23 cellular contexts compared by ENCODE assay signal in genomic region chr21:32834825-32835224, GRCh38.
DNase-seq lines count a peak whose midpoint lies in the region; ATAC-seq and TF ChIP-seq lines count a peak whose summit lies in the region.
"Had no signal": no experiment of that assay in that cellular context is flagged by ENCODE, and none has a peak within 500 bp of the region (broad histone marks: within the 10 kb centered on the region; RNA-seq: fewer than 3 reads in every experiment).

No MANE protein-coding gene starts in this region.

- intact Hi-C loops in mammary epithelial cell (cut with micrococcal nuclease): loop anchor here (5.0 kb wide), 1 partner anchor 362 kb away; no protein-coding TSS in a partner anchor
- intact Hi-C loops in natural killer cell (cut with micrococcal nuclease): loop anchor here (5.0 kb wide), 1 partner anchor 362 kb away; no protein-coding TSS in a partner anchor

- H3K4me3 Mint-ChIP-seq in WTC11: no peak overlapping the region
- no peak overlapping the region for H3K4me3 Mint-ChIP-seq in natural killer cell
- H3K4me3 Mint-ChIP-seq: CD4-positive, alpha-beta T cell; IgD-negative memory B cell had no signal

- H3K4me1 Mint-ChIP-seq in WTC11: peaks cover 10% of the 10 kb centered on the region
- no peaks in the 10 kb centered on the region for H3K4me1 Mint-ChIP-seq in natural killer cell
- H3K4me1 Mint-ChIP-seq: IgD-negative memory B cell had no signal

- H3K4me1 ChIP-seq in mesendoderm (ENCODE audit: control insufficient read depth, low read depth, low read length) (no peaks in the 10 kb centered on the region), mammary epithelial cell (ENCODE audit: insufficient read depth, low read length) (no peaks in the 10 kb centered on the region)

- no peak overlapping the region for H2BK5ac ChIP-seq in mesendoderm (ENCODE audit: low read length)

- H3K4me2 ChIP-seq in mesendoderm (ENCODE audit: low read length): no peak overlapping the region
- no peak overlapping the region for H3K4me2 ChIP-seq in mammary epithelial cell (ENCODE audit: insufficient read depth, low read depth, low read length)

- H3K79me1 ChIP-seq in mesendoderm (ENCODE audit: low read length): no peaks in the 10 kb centered on the region

- no peaks in the 10 kb centered on the region for H3K9me3 ChIP-seq in mammary epithelial cell (replicated peaks; ENCODE audit: insufficient read depth, low read length)
- H3K9me3 ChIP-seq: MG63 had no signal

- H3K4me3 ChIP-seq in mesendoderm (ENCODE audit: low read length) (no peak overlapping the region), mammary epithelial cell (replicated peaks in 1 of 3; ENCODE audit: insufficient read depth in 1 of 3, low read depth in 2 of 3, low read length in 3 of 3) (no peak overlapping the region)
- H3K4me3 ChIP-seq: MG63, SK-N-MC had no signal

- no peak overlapping the region for H4K5ac ChIP-seq in mesendoderm (ENCODE audit: low read length)

- H2AK5ac ChIP-seq in mesendoderm (ENCODE audit: low read length): no peak overlapping the region

- H3K9ac ChIP-seq in mesendoderm (ENCODE audit: low read length) (no peak overlapping the region), mammary epithelial cell (ENCODE audit: insufficient read depth, low read length) (no peak overlapping the region)

- no peak overlapping the region for H3K56ac ChIP-seq in mesendoderm (ENCODE audit: low read length)

- dilution Hi-C loops in mammary epithelial cell (cut with HindIII; ENCODE audit: low sequenced_read_pairs): loop anchor here (10.0 kb wide), 1 partner anchor 360 kb away; no protein-coding TSS in a partner anchor

- no CpG with 5 or more reads among the region's 6 CpGs for WGBS in mesendoderm (ENCODE audit: extremely low coverage, insufficient coverage, low lambda C conversion rate)
- WGBS in mammary epithelial cell (ENCODE audit: low coverage, missing lambda C conversion rate): 84% methylated on average over 6 of the region's 6 CpGs

- H3K27me3 ChIP-seq in mesendoderm (ENCODE audit: insufficient read depth, low read length, poor library complexity) (no peaks in the 10 kb centered on the region), mammary epithelial cell (ENCODE audit: insufficient read depth, low read length) (peaks cover 5% of the 10 kb centered on the region)

- no peaks in the 10 kb centered on the region for H3K79me2 ChIP-seq in mesendoderm (ENCODE audit: control insufficient read depth, insufficient read depth, low read length)
- no peaks in the 10 kb centered on the region for H3K79me2 ChIP-seq in mammary epithelial cell (ENCODE audit: insufficient read depth, low read length)

- H3K27ac ChIP-seq in mesendoderm (ENCODE audit: low read depth, low read length) (no peak overlapping the region), mammary epithelial cell (ENCODE audit: insufficient read depth, low read depth, low read length) (no peak overlapping the region)
- H3K27ac ChIP-seq: SK-N-MC had no signal

- no peaks in the 10 kb centered on the region for H3K36me3 Mint-ChIP-seq in WTC11
- H3K36me3 Mint-ChIP-seq in natural killer cell: no peaks in the 10 kb centered on the region
- H3K36me3 Mint-ChIP-seq: IgD-negative memory B cell had no signal

- no peak overlapping the region for H3K4ac ChIP-seq in mesendoderm (ENCODE audit: low read depth, low read length)

- H4K20me1 ChIP-seq in mammary epithelial cell (ENCODE audit: insufficient read depth, low read length): no peaks in the 10 kb centered on the region

- POLR2A ChIA-PET in WTC11 (lab: Charles Lee): no interaction called here

- TF ChIP-seq CTCF in WTC11 (IDR thresholded peaks at IDR 0.05): no peak
- no peak for TF ChIP-seq CTCF in GM13977 (IDR thresholded peaks at IDR 0.05; ENCODE audit: extremely low read depth, insufficient read depth, missing control alignments)
- TF ChIP-seq CTCF in mammary epithelial cell (conservative IDR thresholded peaks at IDR 0.05 in 1 of 2, IDR thresholded peaks at IDR 0.05 in 1 of 2; ENCODE audit: extremely low read depth in 1 of 2, insufficient read depth in 1 of 2, low read depth in 1 of 2, low read length in 2 of 2): no peak
- TF ChIP-seq CTCF in natural killer cell (IDR thresholded peaks at IDR 0.05): no peak

- DNase-seq in ELF-1 (ENCODE audit: low read depth, low spot score): peak; percentile 22
- peak; percentile 35 for DNase-seq in WTC11 (ENCODE audit: low spot score)
- peak; percentile 52 for DNase-seq in globus pallidus (ENCODE audit: low spot score)
- DNase-seq in mesendoderm: peak; percentile 73
- no peak for DNase-seq in putamen (ENCODE audit: low spot score)
- no peak for DNase-seq in GM13977 (ENCODE audit: low spot score)
- no peak for DNase-seq in mammary epithelial cell
- no peak for DNase-seq in natural killer cell
- DNase-seq: CD4-positive, alpha-beta T cell; DMS153; GF-D8; HCEC 1CT; Kasumi-1; MG63; NCI-H1048; NCI-H1436 treated with DMSO at 0.1 percent for 48 hours; NCI-H2029; NCI-H2171; NCI-H526; NK-92 treated with Interleukin-12 subunit alpha and Interleukin-12 subunit beta, amount 100 ng/mL, for 24 hours; SHP77 had no signal

- no peaks in the 10 kb centered on the region for H3K36me3 ChIP-seq in mesendoderm (ENCODE audit: control insufficient read depth, insufficient read depth, low read length)
- no peaks in the 10 kb centered on the region for H3K36me3 ChIP-seq in mammary epithelial cell (ENCODE audit: insufficient read depth, low read length)
- H3K36me3 ChIP-seq: MG63 had no signal

- no TSS peak for BruUV-seq in mammary epithelial cell (replicated peaks; lab: Mats Ljungman, UMichigan)

- no peak overlapping the region for H2BK120ac ChIP-seq in mesendoderm (ENCODE audit: low read depth, low read length)

- no peaks in the 10 kb centered on the region for H3K27me3 Mint-ChIP-seq in WTC11 (ENCODE audit: low read depth)
- peaks cover 12% of the 10 kb centered on the region in 2 donors for H3K27me3 Mint-ChIP-seq in natural killer cell (ENCODE audit: low read depth in 2 of 2)

- no peak overlapping the region for H2BK15ac ChIP-seq in mesendoderm (replicated peaks; ENCODE audit: low read depth)

- no peaks in the 10 kb centered on the region for H3K9me3 Mint-ChIP-seq in WTC11
- H3K9me3 Mint-ChIP-seq in natural killer cell: no peaks in the 10 kb centered on the region

- no peak overlapping the region for H4K8ac ChIP-seq in mesendoderm (ENCODE audit: low read depth, low read length)

- no peak overlapping the region for H3K18ac ChIP-seq in mesendoderm (ENCODE audit: low read length)

- in situ Hi-C loops in GM13977 (cut with MboI; ENCODE audit: low pct_unique_long_range_greater_than_20kb, low sequenced_read_pairs, unreplicated experiment) (loop anchor here (5.0 to 10.0 kb wide), 3 partner anchors 310 to 610 kb away; no protein-coding TSS in a partner anchor), mammary epithelial cell (cut with MboI; ENCODE audit: low sequenced_read_pairs in 2 of 2) (loop anchor here (10.0 kb wide), 1 partner anchor 360 kb away; no protein-coding TSS in a partner anchor)

- H3K23ac ChIP-seq in mesendoderm (ENCODE audit: low read length): no peak overlapping the region

- H2AFZ ChIP-seq in mammary epithelial cell (ENCODE audit: low read depth, low read length): no peak overlapping the region

- ATAC-seq in WTC11 (peak; percentile 93), natural killer cell (no peak)

- H3K27ac Mint-ChIP-seq in WTC11: no peak overlapping the region
- no peak overlapping the region for H3K27ac Mint-ChIP-seq in natural killer cell
- H3K27ac Mint-ChIP-seq: CD4-positive, alpha-beta T cell; IgD-negative memory B cell had no signal

- CTCF ChIA-PET in WTC11 (lab: Charles Lee): interaction anchor here (1.2 to 1.7 kb wide), 2 partner anchors 9 to 106 kb away, joined by 4 read pairs; no protein-coding TSS in a partner anchor
- CTCF ChIA-PET in mammary epithelial cell (lab: Charles Lee; ENCODE audit: low non-redundant PET): interaction anchor here (0.5 to 0.6 kb wide), 2 partner anchors 12 to 362 kb away, joined by 4 to 6 read pairs; no protein-coding TSS in a partner anchor

TF ChIP-seq in WTC11, 78 proteins besides CTCF, POLR2A, EP300 and RAD21 (continues in another document):
- TF ChIP-seq USF2 (CRISPR knock-in tag; IDR thresholded peaks at IDR 0.05) (no peak), FOXJ3 (CRISPR knock-in tag; IDR thresholded peaks at IDR 0.05; ENCODE audit: borderline replicate concordance) (no peak), ZNF219 (CRISPR knock-in tag; IDR thresholded peaks at IDR 0.05; ENCODE audit: borderline replicate concordance) (no peak), USF1 (CRISPR knock-in tag; IDR thresholded peaks at IDR 0.05) (no peak), SMAD4 (CRISPR knock-in tag; IDR thresholded peaks at IDR 0.05) (no peak), ZNF281 (CRISPR knock-in tag; IDR thresholded peaks at IDR 0.05) (no peak)

Comparison
In these comparisons a context has a peak if more than half of its experiments do, and no peak if none do; other contexts are left out.
1. DNase-seq: peak in ELF-1 (single experiment), WTC11 (single experiment), globus pallidus (single experiment) and mesendoderm (single experiment); none in putamen (single experiment), GM13977 (single experiment), mammary epithelial cell (single experiment) and natural killer cell (single experiment).